Comparison of ENCODE assay signal across 1 cellular context in genomic region chr16:75576384-75576811, GRCh38.
TF ChIP-seq lines count a peak whose summit lies in the region.

No MANE protein-coding gene starts in this region.

TF ChIP-seq in GM12878, 131 proteins besides CTCF, POLR2A, EP300 and RAD21:
- 0 out of 2 replicates have a peak, but pooled peaks have one; percentile 16 for TF ChIP-seq NFIC (IDR thresholded peaks at IDR 0.05; ENCODE audit: low read depth, low read length)
- TF ChIP-seq CREB1 (IDR thresholded peaks at IDR 0.05; ENCODE audit: low read depth), result peak; percentile 61; the same call in 1 of the 2 replicates
- TF ChIP-seq PML (IDR thresholded peaks at IDR 0.05; ENCODE audit: low read length), result 0 out of 2 replicates have a peak, but pooled peaks have one; percentile 51
- peak in 1 of 2 experiments; percentile 23; a peak in 2 of 4 replicates for TF ChIP-seq IKZF2 (IDR thresholded peaks at IDR 0.05)
- TF ChIP-seq SPI1 (IDR thresholded peaks at IDR 0.05; ENCODE audit: borderline replicate concordance, insufficient read depth, low read depth, low read length), result peak; percentile 86
- 0 out of 2 replicates have a peak, but pooled peaks have one; percentile 23 for TF ChIP-seq MTA3 (IDR thresholded peaks at IDR 0.05; ENCODE audit: borderline replicate concordance, low read length)
- TF ChIP-seq POU2F2 (IDR thresholded peaks at IDR 0.05; ENCODE audit: borderline replicate concordance, low read depth, low read length), result no peak
- peak; percentile 25; the same call in 1 of the 2 replicates for TF ChIP-seq CREM (IDR thresholded peaks at IDR 0.05; ENCODE audit: low read depth)
- peak; percentile 48; the same call in 1 of the 2 replicates for TF ChIP-seq FOXM1 (IDR thresholded peaks at IDR 0.05; ENCODE audit: low read depth, low read length)
- no peak for TF ChIP-seq HDAC6 (IDR thresholded peaks at IDR 0.05; ENCODE audit: unreplicated experiment)
- peak; percentile 74 for TF ChIP-seq RUNX3 (IDR thresholded peaks at IDR 0.05; ENCODE audit: low read length)
